In genomic region chr6:156260792-156261191, GRCh38 we compare ENCODE assay signal across 25 cellular contexts.
"Had no signal": no experiment of that assay in that cellular context is flagged by ENCODE, and none has a peak within 500 bp of the region (broad histone marks: within the 10 kb centered on the region; RNA-seq: fewer than 3 reads in every experiment).

No MANE protein-coding gene starts in this region.

- DNase-seq: activated CD4-positive, alpha-beta memory T cell treated with anti-CD3 and anti-CD28 coated beads, Interleukin-2, amount 10 ng/mL, durations not matched to agents 7 days and 5 days; activated CD4-positive, alpha-beta T cell treated with anti-CD3 and anti-CD28 coated beads for 36 hours; activated CD4-positive, alpha-beta T cell treated with anti-CD3 and anti-CD28 coated beads, Interleukin-2, amount 50 U/mL, for 1 hour; activated gamma-delta T cell treated with Interleukin-2 at 50 U/mL for 16 hours; activated naive CD4-positive, alpha-beta T cell treated with anti-CD3 and anti-CD28 coated beads, Interleukin-2, amount 10 ng/mL, durations not matched to agents 7 days and 5 days; activated naive CD8-positive, alpha-beta T cell treated with anti-CD3 and anti-CD28 coated beads for 36 hours; activated T-cell treated with anti-CD3 and anti-CD28 coated beads for 4 hours; activated T-cell treated with anti-CD3 and anti-CD28 coated beads, Interleukin-2, amount 50 U/mL, for 48 hours; caudate nucleus; Kasumi-1; NCI-H1092; NCI-H1417; NCI-H1694 treated with DMSO at 0.1 percent for 48 hours; NCI-H345; NCI-H510A; NCI-H774; NK-92 treated with Interleukin-12 subunit alpha and Interleukin-12 subunit beta, amount 100 ng/mL, for 24 hours; Peyer's patch; Right ventricle myocardium superior; SJCRH30; SK-N-SH; T-helper 1 cell had no signal

- H3K4me3 ChIP-seq: coronary artery, Peyer's patch, SJCRH30 had no signal

- H3K27ac ChIP-seq: coronary artery, Peyer's patch, RWPE1, SJCRH30 had no signal

- H3K9ac ChIP-seq: SK-N-SH had no signal

- H3K36me3 ChIP-seq: Peyer's patch, SJCRH30 had no signal

- H3K4me1 ChIP-seq: Peyer's patch, SJCRH30 had no signal

- H3K4me2 ChIP-seq: SK-N-SH had no signal

- H3K27me3 ChIP-seq: Peyer's patch, SJCRH30 had no signal

- ATAC-seq: activated CD4-positive, alpha-beta T cell treated with anti-CD3 and anti-CD28 coated beads for 36 hours; activated T-helper 17 cell treated with anti-CD3 and anti-CD28 coated beads, Interleukin-2, amount 50 U/mL, for 72 hours had no signal

- H3K9me3 ChIP-seq: Peyer's patch, SJCRH30, SK-N-SH had no signal
